7 cellular contexts compared by ENCODE assay signal in the genomic region with DNA sequence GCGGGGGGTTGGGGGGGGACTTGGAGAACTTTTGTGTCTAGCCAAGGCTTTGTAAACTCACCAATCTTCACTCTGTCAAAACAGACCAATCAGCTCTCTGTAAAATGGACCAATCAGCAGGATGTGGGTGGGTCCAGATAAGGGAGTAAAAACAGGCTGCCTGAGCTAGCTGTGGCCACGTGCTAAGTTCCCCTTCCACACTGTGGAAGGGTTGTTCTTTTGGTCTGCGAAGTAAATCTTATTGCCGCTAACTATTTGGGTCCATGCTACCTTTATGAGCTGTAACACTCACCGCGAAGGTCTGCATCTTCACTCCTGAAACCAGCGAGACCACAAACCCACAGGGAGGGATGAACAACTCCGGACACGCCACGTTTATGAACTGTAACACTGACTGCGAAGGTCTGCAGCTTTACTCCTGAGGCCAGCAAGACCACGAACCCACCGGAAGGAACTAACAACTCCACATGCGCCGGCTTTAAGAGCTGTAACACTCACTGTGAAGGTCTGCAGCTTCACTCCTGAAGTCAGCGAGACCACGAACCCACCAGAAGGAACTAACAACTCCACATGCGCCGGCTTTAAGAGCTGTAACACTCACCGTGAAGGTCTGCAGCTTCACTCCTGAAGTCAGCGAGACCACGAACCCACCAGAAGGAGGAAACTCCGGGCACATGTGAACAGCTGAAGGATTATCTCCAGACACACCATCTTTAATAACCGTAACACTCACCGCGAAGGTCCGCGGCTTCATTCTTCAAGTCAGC.
DNase-seq lines count a peak whose midpoint lies in the region; ATAC-seq lines count a peak whose summit lies in the region.
"Not testable (repeated sequence)": the region's sequence is repeated elsewhere in the genome, so short reads cannot be mapped to it uniquely, and the experiment has no call there.

No MANE protein-coding gene starts in this region.

- CTCF ChIA-PET in activated naive CD4-positive, alpha-beta T cell treated with anti-CD3 and anti-CD28 coated beads, Interleukin-2, amount 10 ng/mL, durations not matched to agents 7 days and 5 days (lab: Charles Lee) = interaction anchor here (0.8 kb wide), 1 partner anchor 14 kb away, joined by 3 read pairs; no protein-coding TSS in a partner anchor

- peaks cover 38% of the 10 kb centered on the region for H3K27me3 Mint-ChIP-seq in activated naive CD4-positive, alpha-beta T cell treated with anti-CD3 and anti-CD28 coated beads, Interleukin-2, amount 10 ng/mL, durations not matched to agents 7 days and 5 days

- peak overlapping the region; percentile 48 for H3K4me3 ChIP-seq in Jurkat, Clone E6-1 (ENCODE audit: low read length)

- peak overlapping the region; percentile 50 for H3K4me3 Mint-ChIP-seq in activated naive CD4-positive, alpha-beta T cell treated with anti-CD3 and anti-CD28 coated beads, Interleukin-2, amount 10 ng/mL, durations not matched to agents 7 days and 5 days

- H3K27ac Mint-ChIP-seq in activated naive CD4-positive, alpha-beta T cell treated with anti-CD3 and anti-CD28 coated beads, Interleukin-2, amount 10 ng/mL, durations not matched to agents 7 days and 5 days = not testable (repeated sequence)

- H3K9me3 Mint-ChIP-seq in activated naive CD4-positive, alpha-beta T cell treated with anti-CD3 and anti-CD28 coated beads, Interleukin-2, amount 10 ng/mL, durations not matched to agents 7 days and 5 days = not testable (repeated sequence)

- peaks cover 15% of the 10 kb centered on the region for H3K4me1 Mint-ChIP-seq in activated naive CD4-positive, alpha-beta T cell treated with anti-CD3 and anti-CD28 coated beads, Interleukin-2, amount 10 ng/mL, durations not matched to agents 7 days and 5 days

- not testable (repeated sequence) for DNase-seq in Jurkat, Clone E6-1 (ENCODE audit: low read depth, low spot score)
- DNase-seq in activated CD4-positive, alpha-beta T cell treated with anti-CD3 and anti-CD28 coated beads for 1 hour = peak; percentile 13
- DNase-seq in activated naive CD4-positive, alpha-beta T cell treated with anti-CD3 and anti-CD28 coated beads, Interleukin-2, amount 10 ng/mL, durations not matched to agents 7 days and 5 days = peak; percentile 39
- DNase-seq in stimulated activated CD4-positive, alpha-beta T cell treated with anti-CD3 and anti-CD28 coated beads, Interleukin-15, amount 100 ng/mL, for 48 hours (ENCODE audit: low read depth in 2 of 2) = peak; percentile 4 to 6

- H3K36me3 Mint-ChIP-seq in activated naive CD4-positive, alpha-beta T cell treated with anti-CD3 and anti-CD28 coated beads, Interleukin-2, amount 10 ng/mL, durations not matched to agents 7 days and 5 days = not testable (repeated sequence)

- ATAC-seq in GM18861 (IDR thresholded peaks at IDR 0.05; ENCODE audit: unreplicated experiment) (peak; percentile 85), GM21515 (IDR thresholded peaks at IDR 0.05; ENCODE audit: unreplicated experiment) (peak; percentile 80), HG02981 (IDR thresholded peaks at IDR 0.05; ENCODE audit: unreplicated experiment) (peak; percentile 84)
